In genomic region chr11:132999031-132999430, GRCh38 we compare ENCODE assay signal across 35 cellular contexts.
"Had no signal": no experiment of that assay in that cellular context is flagged by ENCODE, and none has a peak within 500 bp of the region (broad histone marks: within the 10 kb centered on the region; RNA-seq: fewer than 3 reads in every experiment).

No MANE protein-coding gene starts in this region.

- H3K4me1 ChIP-seq: Peyer's patch, SJSA1 had no signal

- H3K36me3 ChIP-seq: MG63, Peyer's patch, SJSA1, WERI-Rb-1 had no signal

- H3K27me3 ChIP-seq: Peyer's patch, SJSA1 had no signal

- DNase-seq: activated CD4-positive, alpha-beta memory T cell treated with anti-CD3 and anti-CD28 coated beads, Interleukin-2, amount 10 ng/mL, durations not matched to agents 7 days and 5 days; activated CD4-positive, alpha-beta T cell treated with anti-CD3 and anti-CD28 coated beads for 1 hour; activated CD4-positive, alpha-beta T cell treated with anti-CD3 and anti-CD28 coated beads for 48 hours; activated CD4-positive, CD25-positive, alpha-beta regulatory T cell; activated CD8-positive, alpha-beta memory T cell treated with anti-CD3 and anti-CD28 coated beads for 24 hours; activated CD8-positive, alpha-beta memory T cell treated with anti-CD3 and anti-CD28 coated beads, Interleukin-2, amount 10 ng/mL, durations not matched to agents 7 days and 5 days; activated CD8-positive, alpha-beta memory T cell treated with anti-CD3 and anti-CD28 coated beads, Interleukin-2, amount 50 U/mL, for 48 hours; activated effector memory CD4-positive, alpha-beta T cell treated with Interleukin-2 at 50 U/mL for 16 hours; activated naive CD4-positive, alpha-beta T cell treated with anti-CD3 and anti-CD28 coated beads, Interleukin-2, amount 10 ng/mL, durations not matched to agents 7 days and 5 days; activated naive CD8-positive, alpha-beta T cell treated with anti-CD3 and anti-CD28 coated beads, Interleukin-2, amount 50 U/mL, for 24 hours; activated T-cell treated with anti-CD3 and anti-CD28 coated beads, Interleukin-2, amount 50 U/mL, for 48 hours; anterior cingulate cortex; caudate nucleus; Kasumi-1; MG63; NCI-H1048; NCI-H1436; NCI-H1694; NCI-H1930; NCI-H2081 treated with DMSO at 0.1 percent for 48 hours; NCI-H226; NCI-H446 treated with DMSO at 0.1 percent for 48 hours; NCI-H524; NCI-H748 treated with DMSO at 0.1 percent for 48 hours; NK-92 treated with Interleukin-12 subunit alpha and Interleukin-12 subunit beta, amount 100 ng/mL, for 24 hours; PC-3; Peyer's patch; RPMI8226; SHP77 treated with DMSO at 0.1 percent for 48 hours; SW 1271; T-helper 1 cell; T-helper 2 cell; T-helper 9 cell; WERI-Rb-1 had no signal

- H3K27ac ChIP-seq: Peyer's patch, SJSA1, WERI-Rb-1 had no signal

- H3K4me3 ChIP-seq: MG63, Peyer's patch, SJSA1 had no signal

- H3K9me3 ChIP-seq: MG63, Peyer's patch, SJSA1 had no signal
